In the genomic region with DNA sequence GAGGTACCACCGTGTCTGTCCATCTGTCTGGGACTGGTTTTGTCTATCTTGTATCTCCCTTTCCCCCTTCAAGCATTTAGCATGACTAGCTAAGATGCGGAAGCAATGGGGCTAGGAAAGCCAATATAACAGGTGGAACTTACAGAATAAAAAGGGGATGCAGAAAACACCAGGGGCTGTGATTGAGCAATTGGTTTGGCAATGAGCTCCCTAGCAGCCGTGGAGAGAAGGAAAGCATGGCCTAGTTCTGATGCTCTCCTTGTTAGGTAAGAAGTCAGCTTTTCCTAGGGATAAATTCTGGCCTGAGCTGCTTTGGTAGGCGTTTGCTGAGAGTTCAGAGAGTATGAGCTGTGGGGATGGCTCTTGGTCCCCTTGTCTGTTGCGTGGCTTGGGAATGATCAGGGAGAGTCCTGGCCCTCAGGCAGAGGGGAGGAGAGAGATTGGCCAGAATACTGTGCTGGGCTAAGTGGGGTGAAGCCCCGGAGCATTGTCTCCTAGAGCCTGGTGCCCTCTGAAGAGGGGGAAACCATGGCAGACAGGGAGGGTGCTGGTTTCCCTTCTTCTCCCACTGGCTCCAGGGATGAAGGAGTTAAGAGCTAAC, we compare ENCODE assay signal across 1 cellular context.
TF ChIP-seq lines count a peak whose summit lies in the region.

No MANE protein-coding gene starts in this region.

TF ChIP-seq in HepG2, 621 proteins besides CTCF, POLR2A, EP300 and RAD21:
- TF ChIP-seq HNRNPL (IDR thresholded peaks at IDR 0.05; ENCODE audit: low read depth, low read length): no peak
- TF ChIP-seq ZNF652 (CRISPR knock-in tag; IDR thresholded peaks at IDR 0.05; ENCODE audit: borderline replicate concordance, low read depth): peak; percentile 81; the same call in 1 of the 2 replicates
